In genomic region chr7:79091011-79091410, GRCh38 we compare ENCODE assay signal across 20 cellular contexts.
"Had no signal": no experiment of that assay in that cellular context is flagged by ENCODE, and none has a peak within 500 bp of the region (broad histone marks: within the 10 kb centered on the region; RNA-seq: fewer than 3 reads in every experiment).

No MANE protein-coding gene starts in this region.

- H3K36me3 ChIP-seq: colonic mucosa, heart right ventricle, prostate gland, right lobe of liver, suprapubic skin, thyroid gland had no signal

- H3K4me1 Mint-ChIP-seq: memory B cell; naive B cell; nephron; stimulated activated effector memory CD8-positive, alpha-beta T cell treated with anti-CD3 and anti-CD28 coated beads, Interleukin-12 subunit alpha, Interleukin-12 subunit beta, amount 100 ng/mL, for 72 hours had no signal

- H3K4me3 Mint-ChIP-seq: memory B cell; naive B cell; nephron; stimulated activated effector memory CD8-positive, alpha-beta T cell treated with anti-CD3 and anti-CD28 coated beads, Interleukin-12 subunit alpha, Interleukin-12 subunit beta, amount 100 ng/mL, for 72 hours; type B pancreatic cell had no signal

- ATAC-seq: heart right ventricle; right lobe of liver; stimulated activated effector memory CD8-positive, alpha-beta T cell treated with anti-CD3 and anti-CD28 coated beads, Interleukin-12 subunit alpha, Interleukin-12 subunit beta, amount 100 ng/mL, for 72 hours; stimulated activated naive CD8-positive, alpha-beta T cell treated with anti-CD3 and anti-CD28 coated beads, Interleukin-15, Interleukin-2, amounts not matched to agents 100 U/mL and 50 U/mL, for 24 hours had no signal

- DNase-seq: colonic mucosa; dermis blood vessel endothelial cell; heart right ventricle; hypothalamus; kidney glomerular epithelial cell; midbrain; naive B cell; occipital lobe; right lobe of liver; stimulated activated CD4-positive, alpha-beta T cell treated with anti-CD3 and anti-CD28 coated beads, Interleukin-4, amount 100 ng/mL, for 1 hour; stimulated activated CD8-positive, alpha-beta memory T cell treated with anti-CD3 and anti-CD28 coated beads, Interleukin-4, amount 100 ng/mL, for 48 hours; stimulated activated naive CD8-positive, alpha-beta T cell treated with anti-CD3 and anti-CD28 coated beads, Interleukin-15, Interleukin-2, amounts not matched to agents 100 U/mL and 50 U/mL, for 24 hours; thyroid gland had no signal

- H3K27ac Mint-ChIP-seq: memory B cell; naive B cell; nephron; stimulated activated effector memory CD8-positive, alpha-beta T cell treated with anti-CD3 and anti-CD28 coated beads, Interleukin-12 subunit alpha, Interleukin-12 subunit beta, amount 100 ng/mL, for 72 hours; type B pancreatic cell had no signal

- H3K36me3 Mint-ChIP-seq: memory B cell; naive B cell; stimulated activated effector memory CD8-positive, alpha-beta T cell treated with anti-CD3 and anti-CD28 coated beads, Interleukin-12 subunit alpha, Interleukin-12 subunit beta, amount 100 ng/mL, for 72 hours had no signal

- H3K27me3 ChIP-seq: colonic mucosa, heart right ventricle, right lobe of liver, suprapubic skin, thyroid gland had no signal

- H2AFZ ChIP-seq: parathyroid adenoma had no signal

- H3K27me3 Mint-ChIP-seq: memory B cell, naive B cell, type B pancreatic cell had no signal

- H3K27ac ChIP-seq: colonic mucosa, heart right ventricle, parathyroid adenoma, prostate gland, right lobe of liver, suprapubic skin, thyroid gland had no signal

- H3K4me3 ChIP-seq: colonic mucosa, heart right ventricle, prostate gland, right lobe of liver, suprapubic skin, thyroid gland had no signal

- H3K4me1 ChIP-seq: colonic mucosa, parathyroid adenoma, prostate gland, right lobe of liver, suprapubic skin, thyroid gland had no signal

- H3K9ac ChIP-seq: parathyroid adenoma had no signal

- H3K9me3 ChIP-seq: colonic mucosa, prostate gland, right lobe of liver, thyroid gland had no signal

- H3K79me2 ChIP-seq: parathyroid adenoma had no signal
